Comparison of ENCODE assay signal across 12 cellular contexts in the genomic region with DNA sequence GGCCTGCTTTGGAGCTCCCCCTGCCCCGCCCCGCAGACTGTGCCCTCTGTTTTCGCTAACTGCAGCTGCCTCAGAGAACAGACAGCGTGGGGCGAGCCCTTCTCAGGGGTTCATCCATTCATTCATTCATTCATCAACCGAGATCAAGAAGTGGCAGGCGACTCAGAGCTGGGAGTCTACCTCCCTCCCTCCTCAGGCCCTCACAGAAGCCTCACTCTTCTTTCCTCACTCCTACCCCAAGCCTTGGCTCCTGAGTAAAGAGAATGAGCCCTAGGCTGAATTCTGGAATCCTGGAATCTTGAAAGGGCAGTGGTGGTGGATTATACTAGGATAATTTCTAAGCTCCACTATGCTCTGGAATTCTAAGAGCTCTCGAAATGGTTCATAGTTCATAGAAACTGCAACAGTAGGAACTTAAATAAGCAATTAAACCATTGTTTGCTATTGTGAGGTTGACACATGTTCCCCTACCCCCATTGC. TPM values are rescaled to one million over a fixed set of nuclear protein-coding genes. Genes with fewer than 3 reads are reported as not detected.
A peak's percentile ranks its signal among the peaks of the same experiment; 100 is the strongest.
DNase-seq lines count a peak whose midpoint lies in the region; ATAC-seq and TF ChIP-seq lines count a peak whose summit lies in the region.
"Had no signal": no experiment of that assay in that cellular context is flagged by ENCODE, and none has a peak within 500 bp of the region (broad histone marks: within the 10 kb centered on the region; RNA-seq: fewer than 3 reads in every experiment).

No MANE protein-coding gene starts in this region.

- H3K27ac Mint-ChIP-seq in osteocyte (ENCODE audit: unreplicated experiment), result no peak overlapping the region

- H3K9ac ChIP-seq in fibroblast of lung (ENCODE audit: insufficient read depth, low read length) (no peak overlapping the region), skeletal muscle satellite cell (ENCODE audit: low read depth, low read length) (no peak overlapping the region)

- no peak for ATAC-seq in activated T-cell treated with anti-CD3 and anti-CD28 coated beads, Interleukin-2, amount 50 U/mL, for 4 hours
- no peak for ATAC-seq in HG03354 (IDR thresholded peaks at IDR 0.05; ENCODE audit: poor library complexity, severe bottlenecking, unreplicated experiment)

- H2AFZ ChIP-seq in PC-9 (peak overlapping the region; percentile 87; the same call in 1 of the 2 replicates), fibroblast of lung (ENCODE audit: low read length) (no peak overlapping the region)

- H3K27ac ChIP-seq in PC-9, result no peak overlapping the region
- H3K27ac ChIP-seq in fibroblast of lung (ENCODE audit: insufficient read depth, low read length), result no peak overlapping the region

- H4K20me1 ChIP-seq in PC-9 (ENCODE audit: insufficient read depth) (no peaks in the 10 kb centered on the region), fibroblast of lung (ENCODE audit: control insufficient read depth, extremely low read depth, insufficient read depth, low read length) (no peaks in the 10 kb centered on the region)

- peaks cover 29% of the 10 kb centered on the region for H3K4me1 Mint-ChIP-seq in activated T-cell treated with anti-CD3 and anti-CD28 coated beads, Interleukin-2, amount 50 U/mL, for 4 hours (ENCODE audit: low read depth)
- H3K4me1 Mint-ChIP-seq in osteocyte (ENCODE audit: unreplicated experiment), result peaks cover 29% of the 10 kb centered on the region

- H3K9me3 ChIP-seq in PC-9 (ENCODE audit: insufficient read depth, low read depth), result no peaks in the 10 kb centered on the region
- H3K9me3 ChIP-seq in fibroblast of lung (ENCODE audit: control insufficient read depth, insufficient read depth, low read depth, low read length), result no peaks in the 10 kb centered on the region
- no peaks in the 10 kb centered on the region for H3K9me3 ChIP-seq in skeletal muscle satellite cell (replicated peaks; ENCODE audit: low read length)

- H3K79me2 ChIP-seq in PC-9 (ENCODE audit: low read depth) (peaks cover 6% of the 10 kb centered on the region; the same call in 1 of the 2 replicates), fibroblast of lung (ENCODE audit: control insufficient read depth, insufficient read depth, low read length) (no peaks in the 10 kb centered on the region)

- CTCF ChIA-PET in PC-9 (lab: Charles Lee), result interaction anchor here (0.6 to 3.7 kb wide), 11 partner anchors 9 to 441 kb away, joined by 3 to 29 read pairs (median 4); no protein-coding TSS in a partner anchor

- H3K27me3 Mint-ChIP-seq in activated T-cell treated with anti-CD3 and anti-CD28 coated beads, Interleukin-2, amount 50 U/mL, for 4 hours (ENCODE audit: low read depth), result peaks cover 79% of the 10 kb centered on the region
- peaks cover 64% of the 10 kb centered on the region for H3K27me3 Mint-ChIP-seq in osteocyte (ENCODE audit: unreplicated experiment)

- H3K4me2 ChIP-seq in PC-9 (peak overlapping the region; percentile 94), fibroblast of lung (ENCODE audit: extremely low read depth, insufficient read depth, low read length) (peak overlapping the region; percentile 81), skeletal muscle satellite cell (ENCODE audit: low read length) (peak overlapping the region; percentile 93)

- POLR2A ChIA-PET in PC-9 (lab: Charles Lee; ENCODE audit: unreplicated experiment), result no interaction called here

- H3K36me3 Mint-ChIP-seq in activated T-cell treated with anti-CD3 and anti-CD28 coated beads, Interleukin-2, amount 50 U/mL, for 4 hours (ENCODE audit: insufficient read depth), result no peaks in the 10 kb centered on the region
- no peaks in the 10 kb centered on the region for H3K36me3 Mint-ChIP-seq in osteocyte (ENCODE audit: unreplicated experiment)

- TF ChIP-seq CTCF in PC-9 (conservative IDR thresholded peaks at IDR 0.05), result no peak
- no peak for TF ChIP-seq CTCF in fibroblast of lung (conservative IDR thresholded peaks at IDR 0.05 in 1 of 2, IDR thresholded peaks at IDR 0.05 in 1 of 2; ENCODE audit: low read depth in 1 of 2, low read length in 2 of 2)
- no peak for TF ChIP-seq CTCF in osteocyte (IDR thresholded peaks at IDR 0.05)

- BruUV-seq in PC-9 (replicated peaks; lab: Mats Ljungman, UMichigan), result no TSS peak

- H3K27me3 ChIP-seq in PC-9 (ENCODE audit: insufficient read depth, low read depth) (peaks cover 7% of the 10 kb centered on the region; the same call in 1 of the 2 replicates), fibroblast of lung (ENCODE audit: control insufficient read depth, insufficient read depth, low read length) (peaks cover 57% of the 10 kb centered on the region), skeletal muscle satellite cell (ENCODE audit: control insufficient read depth, insufficient read depth, low read length) (peaks cover 62% of the 10 kb centered on the region)

- H3K4me1 ChIP-seq in PC-9 (replicated peaks; ENCODE audit: insufficient read depth) (peaks cover 34% of the 10 kb centered on the region), fibroblast of lung (ENCODE audit: control insufficient read depth, extremely low read depth, insufficient read depth, low read length) (no peaks in the 10 kb centered on the region), skeletal muscle satellite cell (ENCODE audit: control insufficient read depth, insufficient read depth, low read length) (peaks cover 18% of the 10 kb centered on the region)

- intact Hi-C loops in PC-9 (cut with micrococcal nuclease; ENCODE audit: unreplicated experiment), result loop anchor here (5.0 to 10.0 kb wide), 2 partner anchors 300 to 582 kb away; partner anchors contain the start of gene PHB1

- DNase-seq in activated T-cell treated with anti-CD3 and anti-CD28 coated beads, Interleukin-2, amount 50 U/mL, for 4 hours, result no peak
- no peak for DNase-seq in activated T-cell treated with anti-CD3 and anti-CD28 coated beads for 4 hours
- no peak for DNase-seq in PC-9
- DNase-seq in fibroblast of lung (ENCODE audit: low read depth in 2 of 2), result no peak
- DNase-seq in activated gamma-delta T cell treated with Interleukin-2 at 50 U/mL for 16 hours, result no peak
- no peak for DNase-seq in osteocyte (ENCODE audit: extremely low spot score, unreplicated experiment)
- DNase-seq: central memory CD4-positive, alpha-beta T cell had no signal

- H3K36me3 ChIP-seq in PC-9 (ENCODE audit: low read depth) (no peaks in the 10 kb centered on the region), fibroblast of lung (ENCODE audit: control insufficient read depth, insufficient read depth, low read length) (no peaks in the 10 kb centered on the region), skeletal muscle satellite cell (ENCODE audit: insufficient read depth, low read length) (no peaks in the 10 kb centered on the region)

- H3K9me2 ChIP-seq in PC-9 (ENCODE audit: insufficient read depth), result no peaks in the 10 kb centered on the region

- peak overlapping the region; percentile 56 for H3K4me3 Mint-ChIP-seq in activated T-cell treated with anti-CD3 and anti-CD28 coated beads, Interleukin-2, amount 50 U/mL, for 4 hours
- no peak overlapping the region for H3K4me3 Mint-ChIP-seq in osteocyte (ENCODE audit: unreplicated experiment)

- H3K4me3 ChIP-seq in PC-9, result peak overlapping the region; percentile 68
- H3K4me3 ChIP-seq in fibroblast of lung (replicated peaks in 1 of 4; ENCODE audit: control extremely low read depth in 1 of 4, insufficient read depth in 1 of 4, low read depth in 3 of 4, low read length in 4 of 4), result peak overlapping the region in 1 of 4 experiments; percentile 50
- peak overlapping the region; percentile 73 for H3K4me3 ChIP-seq in skeletal muscle satellite cell (ENCODE audit: low read length)

- H3K9me3 Mint-ChIP-seq in activated T-cell treated with anti-CD3 and anti-CD28 coated beads, Interleukin-2, amount 50 U/mL, for 4 hours, result no peaks in the 10 kb centered on the region
- H3K9me3 Mint-ChIP-seq in osteocyte (ENCODE audit: unreplicated experiment), result no peaks in the 10 kb centered on the region
- H3K9me3 Mint-ChIP-seq: neural crest cell had no signal

- peaks cover 11% of the 10 kb centered on the region for H3F3A ChIP-seq in PC-9 (ENCODE audit: insufficient read depth, low read depth)

RNA-seq across cellular contexts. Expression of gene DLX3, which starts 2.3 kb away (rescaled TPM):
- total RNA-seq in activated T-cell treated with anti-CD3 and anti-CD28 coated beads, Interleukin-2, amount 50 U/mL, for 4 hours, result under 1 TPM; 0.08 to 0.47 (median 0.25) TPM
- total RNA-seq in PC-9 (2021) (1.2 and 2.0 TPM in 2 replicates), fibroblast of lung (not detected in 2 replicates), osteocyte (not detected in 2 replicates)
- not detected in 2 replicates for polyA plus RNA-seq in fibroblast of lung
- not detected in 2 replicates for polyA plus RNA-seq in fibroblast of lung (2012)
- not detected in 2 replicates for polyA minus RNA-seq in fibroblast of lung (ENCODE audit: low replicate concordance)
- total RNA-seq in skeletal muscle satellite cell (2012; rRNA removed), result under 0.01 TPM in 1 of 2 replicates, not detected in the other
- total RNA-seq: T-helper 2 cell treated with Interferon-gamma antibody and Interleukin-4, amounts not matched to agents 100 ng/mL and 5 ng/mL, for 36 hours had no signal
- polyA plus RNA-seq: AG04450 had no signal

RNA-seq across cellular contexts. Expression of gene DLX4, which starts 28.3 kb away (rescaled TPM):
- 1 to 10 TPM in 1 of 3 donors, under 1 TPM in 2; 0.73 to 1.1 (median 0.99) TPM for total RNA-seq in activated T-cell treated with anti-CD3 and anti-CD28 coated beads, Interleukin-2, amount 50 U/mL, for 4 hours
- total RNA-seq in PC-9 (2021), result 6.2 and 8.8 TPM in 2 replicates
- not detected in 2 replicates for total RNA-seq in fibroblast of lung
- polyA plus RNA-seq in fibroblast of lung, result not detected in 2 replicates
- polyA plus RNA-seq in fibroblast of lung (2012), result not detected in 2 replicates
- polyA minus RNA-seq in fibroblast of lung (ENCODE audit: low replicate concordance), result not detected in 2 replicates
- not detected in 2 replicates for total RNA-seq in skeletal muscle satellite cell (2012; rRNA removed)
- total RNA-seq in osteocyte, result not detected in 2 replicates

RNA-seq across cellular contexts. Expression of gene ITGA3, which starts 58.6 kb away (rescaled TPM):
- 10 to 100 TPM in 1 of 3 donors, 1 to 10 TPM in 2; 9.2 to 10.2 (median 9.4) TPM for total RNA-seq in activated T-cell treated with anti-CD3 and anti-CD28 coated beads, Interleukin-2, amount 50 U/mL, for 4 hours
- total RNA-seq in PC-9 (2021) (291 and 327 TPM in 2 replicates), fibroblast of lung (89.1 and 269 TPM in 2 replicates), osteocyte (201 and 221 TPM in 2 replicates)
- polyA plus RNA-seq in fibroblast of lung, result 67.3 and 76.6 TPM in 2 replicates
- polyA plus RNA-seq in fibroblast of lung (2012), result 120 and 129 TPM in 2 replicates
- 307 and 449 TPM in 2 replicates for polyA minus RNA-seq in fibroblast of lung (ENCODE audit: low replicate concordance)
- 105 and 121 TPM in 2 replicates for total RNA-seq in skeletal muscle satellite cell (2012; rRNA removed)
